Comparison of ENCODE assay signal across 8 cellular contexts in genomic region chr17:1108810-1109605, GRCh38.
DNase-seq lines count a peak whose midpoint lies in the region; ATAC-seq and TF ChIP-seq lines count a peak whose summit lies in the region.

No MANE protein-coding gene starts in this region.

- ATAC-seq in HG03460 (IDR thresholded peaks at IDR 0.05; ENCODE audit: unreplicated experiment), result peak; percentile 53

- POLR2A ChIA-PET in GM10248 (lab: Yijun Ruan, JAX), result no interaction called here

- no peak for TF ChIP-seq CTCF in GM10248 (IDR thresholded peaks at IDR 0.05; ENCODE audit: control extremely low read depth, extremely low read depth, low read depth, missing control alignments)
- no peak for TF ChIP-seq CTCF in WI38 (IDR thresholded peaks at IDR 0.05; ENCODE audit: low read depth, low read length)
- no peak for TF ChIP-seq CTCF in cardiac fibroblast (IDR thresholded peaks at IDR 0.05; ENCODE audit: low read depth, low read length)

- DNase-seq in GM10248 (ENCODE audit: extremely low spot score), result peak; percentile 71
- DNase-seq in cardiac fibroblast (ENCODE audit: low read depth in 2 of 2), result peak; percentile 62 to 68
- DNase-seq in kidney tubule cell (ENCODE audit: low spot score), result peak; percentile 63
- peak; percentile 46 for DNase-seq in stimulated activated CD4-positive, alpha-beta T cell treated with anti-CD3 and anti-CD28 coated beads, Interleukin-2, amount 100 ng/mL, for 4 hours (ENCODE audit: low read depth)
- no peak for DNase-seq in NCI-H774 (lab: John Stamatoyannopoulos, UW)
- DNase-seq in foreskin melanocyte, result no peak

- CTCF ChIA-PET in GM10248 (lab: Yijun Ruan, JAX), result interaction anchor here (1.5 kb wide), 1 partner anchor 13 kb away, joined by 10 read pairs; no protein-coding TSS in a partner anchor

- H3K4me3 ChIP-seq in WI38 (ENCODE audit: low read depth, low read length) (peak overlapping the region; percentile 74), cardiac fibroblast (replicated peaks in 1 of 2; ENCODE audit: low read depth in 2 of 2, low read length in 2 of 2) (peak overlapping the region; percentile 67 to 73)

Comparison
In these comparisons a context has a peak if more than half of its experiments do, and no peak if none do; other contexts are left out.
1. DNase-seq: peak in GM10248 (single experiment), cardiac fibroblast (2 of 2), kidney tubule cell (single experiment) and stimulated activated CD4-positive, alpha-beta T cell treated with anti-CD3 and anti-CD28 coated beads, Interleukin-2, amount 100 ng/mL, for 4 hours (single experiment); none in NCI-H774 (single experiment) and foreskin melanocyte (single experiment).